28 cellular contexts compared by ENCODE assay signal in the genomic region with DNA sequence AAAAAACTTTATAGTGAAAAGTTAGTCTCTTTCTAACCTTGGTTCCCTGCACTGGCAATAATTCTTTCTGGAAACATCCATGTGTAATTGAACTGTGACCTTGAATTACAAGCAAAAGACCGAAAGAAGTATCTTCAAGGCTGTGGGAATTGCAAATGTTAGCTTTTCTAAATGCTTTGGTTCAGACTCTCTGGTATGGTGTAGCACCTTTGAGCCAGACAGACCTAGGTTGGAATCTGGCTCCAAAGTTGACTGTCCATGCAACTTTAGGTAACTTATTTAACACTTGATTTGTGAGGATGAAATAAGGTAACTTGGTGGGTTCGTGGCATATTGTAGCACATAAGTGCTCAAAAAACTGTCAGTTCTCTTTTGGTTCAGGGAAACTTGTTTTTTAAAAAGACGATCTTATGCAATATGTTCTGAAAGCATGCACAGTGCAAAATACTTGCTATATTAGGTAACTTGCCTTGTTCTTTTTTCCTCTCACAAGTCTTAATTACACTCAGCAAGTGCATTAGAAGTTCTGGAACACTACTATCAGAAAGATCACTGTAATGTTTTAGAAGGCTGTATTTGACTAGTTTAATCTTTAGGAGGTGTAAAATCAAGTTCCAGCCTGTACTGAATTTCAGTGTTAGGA. TPM values are rescaled to one million over a fixed set of nuclear protein-coding genes. Genes with fewer than 3 reads are reported as not detected.
A peak's percentile ranks its signal among the peaks of the same experiment; 100 is the strongest.
DNase-seq lines count a peak whose midpoint lies in the region; ATAC-seq and TF ChIP-seq lines count a peak whose summit lies in the region.
"Had no signal": no experiment of that assay in that cellular context is flagged by ENCODE, and none has a peak within 500 bp of the region (broad histone marks: within the 10 kb centered on the region; RNA-seq: fewer than 3 reads in every experiment).

No MANE protein-coding gene starts in this region.

- no peaks in the 10 kb centered on the region for H3K27me3 ChIP-seq in left lung
- H3K27me3 ChIP-seq: gastrocnemius medialis, testis had no signal

- TF ChIP-seq CTCF in choroid plexus epithelial cell (conservative IDR thresholded peaks at IDR 0.05; ENCODE audit: low read depth, low read length): no peak
- no peak for TF ChIP-seq CTCF in left lung (IDR thresholded peaks at IDR 0.05)

- no peaks in the 10 kb centered on the region for H3K9me3 ChIP-seq in left lung
- H3K9me3 ChIP-seq: gastrocnemius medialis, testis had no signal

- peak; percentile 27 for DNase-seq in GM03348 (ENCODE audit: low spot score)
- peak; percentile 69 for DNase-seq in NOMO-1 treated with DMSO at 0.1 percent for 48 hours (lab: John Stamatoyannopoulos, UW; ENCODE audit: unreplicated experiment)
- peak; percentile 54 for DNase-seq in choroid plexus epithelial cell (ENCODE audit: low read depth)
- no peak for DNase-seq in left lung
- no peak for DNase-seq in DMS153 treated with DMSO at 0.1 percent for 48 hours (lab: John Stamatoyannopoulos, UW; ENCODE audit: unreplicated experiment)
- DNase-seq in medulla oblongata (ENCODE audit: extremely low spot score): no peak
- DNase-seq in amniotic stem cell (lab: John Stamatoyannopoulos, UW): no peak
- no peak for DNase-seq in OCI-M1 (lab: John Stamatoyannopoulos, UW)
- DNase-seq: activated CD4-positive, alpha-beta T cell treated with anti-CD3 and anti-CD28 coated beads, Interleukin-2, amount 50 U/mL, for 1 hour; activated gamma-delta T cell; activated T-cell treated with anti-CD3 and anti-CD28 coated beads, Interleukin-2, amount 50 U/mL, for 1 hour; cerebellar nuclear complex; DMS79; gastrocnemius medialis; GM23248; HFFc6; left cardiac atrium; NCI-H1417 treated with DMSO at 0.1 percent for 48 hours; NCI-H2081; NCI-H526; NK-92 treated with Interleukin-12 subunit alpha and Interleukin-12 subunit beta, amount 100 ng/mL, for 24 hours; SHP77 treated with DMSO at 0.1 percent for 48 hours; small intestine; stimulated activated naive CD4-positive, alpha-beta T cell; T-helper 9 cell; testis had no signal

- H3K27ac ChIP-seq in left lung: no peak overlapping the region
- H3K27ac ChIP-seq: gastrocnemius medialis, GM23248 had no signal

- intact Hi-C loops in left lung (cut with DNase I): loop anchor here in 1 of 2 donors (10.0 kb wide), 1 partner anchor 225 kb away; no protein-coding TSS in a partner anchor

- peaks cover 0 to 11% of the 10 kb centered on the region in 2 donors for H3K4me1 ChIP-seq in left lung
- H3K4me1 ChIP-seq: gastrocnemius medialis, testis had no signal

- ATAC-seq in left lung: peak; percentile 54
- ATAC-seq: esophagus mucosa, gastrocnemius medialis, left cardiac atrium, WTC11 had no signal

- no peak overlapping the region for H3K4me3 ChIP-seq in choroid plexus epithelial cell (ENCODE audit: low read depth, low read length)
- no peak overlapping the region for H3K4me3 ChIP-seq in left lung
- H3K4me3 ChIP-seq: gastrocnemius medialis, GM23248, testis had no signal

- H3K36me3 ChIP-seq in left lung: no peaks in the 10 kb centered on the region
- H3K36me3 ChIP-seq: gastrocnemius medialis had no signal

RNA-seq across cellular contexts. Expression of gene TANGO6, which starts 46.3 kb away (rescaled TPM):
- total RNA-seq in left lung: 10 to 100 TPM; 17.6 to 24.1 TPM

Comparison
In these comparisons a context has a peak if more than half of its experiments do, and no peak if none do; other contexts are left out.
1. DNase-seq: peak in GM03348 (single experiment), NOMO-1 treated with DMSO at 0.1 percent for 48 hours (single experiment) and choroid plexus epithelial cell (single experiment); none in left lung (0 of 2), DMS153 treated with DMSO at 0.1 percent for 48 hours (single experiment), medulla oblongata (single experiment), amniotic stem cell (single experiment) and OCI-M1 (single experiment).